9 cellular contexts compared by ENCODE assay signal in genomic region chr2:6780765-6781274, GRCh38.
DNase-seq lines count a peak whose midpoint lies in the region; ATAC-seq, FAIRE-seq and TF ChIP-seq lines count a peak whose summit lies in the region.
"Had no signal": no experiment of that assay in that cellular context is flagged by ENCODE, and none has a peak within 500 bp of the region (broad histone marks: within the 10 kb centered on the region; RNA-seq: fewer than 3 reads in every experiment).

No MANE protein-coding gene starts in this region.

- H3K4me3 ChIP-seq in colonic mucosa (no peak overlapping the region), pancreas (no peak overlapping the region)

- no peak overlapping the region for H3K27ac ChIP-seq in colonic mucosa
- no peak overlapping the region for H3K27ac ChIP-seq in pancreas
- H3K27ac ChIP-seq: parathyroid adenoma had no signal

- no peak for TF ChIP-seq POLR2A in erythroblast (IDR thresholded peaks at IDR 0.05; ENCODE audit: low read length)

- DNase-seq in stimulated activated CD4-positive, alpha-beta T cell treated with anti-CD3 and anti-CD28 coated beads, Interleukin-15, amount 100 ng/mL, for 24 hours = peak; percentile 25
- DNase-seq in stimulated activated CD4-positive, alpha-beta T cell treated with anti-CD3 and anti-CD28 coated beads, Interleukin-4, amount 100 ng/mL, for 24 hours = no peak
- DNase-seq in NCI-H510A (lab: John Stamatoyannopoulos, UW) (peak; percentile 86), colonic mucosa (peak; percentile 23), pancreas (peak in 2 of 6 donors; percentile 10 to 49), activated gamma-delta T cell (lab: John Stamatoyannopoulos, UW) (no peak), erythroblast (lab: John Stamatoyannopoulos, UW) (no peak)

- H3K4me1 ChIP-seq in colonic mucosa (no peaks in the 10 kb centered on the region), pancreas (no peaks in the 10 kb centered on the region)
- H3K4me1 ChIP-seq: parathyroid adenoma had no signal

- 25 to 26% methylated on average over 8 of the region's 8 CpGs for WGBS in pancreas, 2 donors

- H3K9me3 ChIP-seq in colonic mucosa (no peaks in the 10 kb centered on the region), pancreas (no peaks in the 10 kb centered on the region)

- TF ChIP-seq CTCF in colonic mucosa (IDR thresholded peaks at IDR 0.05) (no peak), pancreas (IDR thresholded peaks at IDR 0.05) (no peak)

- H3K27me3 ChIP-seq in colonic mucosa (no peaks in the 10 kb centered on the region), pancreas (peaks cover 0 to 11% (median 3%) of the 10 kb centered on the region in 4 donors)

- peak; percentile 83 for ATAC-seq in HG03097 (IDR thresholded peaks at IDR 0.05; ENCODE audit: low FRiP score, unreplicated experiment)
- peak in 3 of 4 donors; percentile 38 to 77 (median 71) for ATAC-seq in pancreas

- no peak for FAIRE-seq in pancreas (lab: Jason Lieb, UNC)

- H3K36me3 ChIP-seq in colonic mucosa (no peaks in the 10 kb centered on the region), pancreas (no peaks in the 10 kb centered on the region)

- no peak overlapping the region for H3K9ac ChIP-seq in colonic mucosa (ENCODE audit: low read depth in 2 of 2, low read length in 2 of 2)
- H3K9ac ChIP-seq: parathyroid adenoma had no signal

- intact Hi-C loops in colonic mucosa (cut with DNase I) (no loop called here), pancreas (cut with DNase I) (no loop called here)

Comparison
In these comparisons a context has a peak if more than half of its experiments do, and no peak if none do; other contexts are left out.
1. DNase-seq: peak in stimulated activated CD4-positive, alpha-beta T cell treated with anti-CD3 and anti-CD28 coated beads, Interleukin-15, amount 100 ng/mL, for 24 hours (single experiment), NCI-H510A (single experiment) and colonic mucosa (single experiment); none in stimulated activated CD4-positive, alpha-beta T cell treated with anti-CD3 and anti-CD28 coated beads, Interleukin-4, amount 100 ng/mL, for 24 hours (single experiment), activated gamma-delta T cell (single experiment) and erythroblast (0 of 2).